1 cellular context compared by ENCODE assay signal in genomic region chr20:63978319-63979220, GRCh38.
TF ChIP-seq lines count a peak whose summit lies in the region.

No MANE protein-coding gene starts in this region.

TF ChIP-seq in endothelial cell of umbilical vein, 7 proteins besides CTCF, POLR2A, EP300 and RAD21:
- TF ChIP-seq POLR2AphosphoS5 (IDR thresholded peaks at IDR 0.05; ENCODE audit: insufficient read depth, low read depth, low read length) = peak; percentile 34
- no peak for TF ChIP-seq MAX (IDR thresholded peaks at IDR 0.05; ENCODE audit: insufficient read depth, insufficient read length)
- TF ChIP-seq GATA2 (IDR thresholded peaks at IDR 0.05; ENCODE audit: insufficient read depth, insufficient read length, low read depth, low read length) = no peak
